ENCODE assay signal across 2 cellular contexts in the genomic region with DNA sequence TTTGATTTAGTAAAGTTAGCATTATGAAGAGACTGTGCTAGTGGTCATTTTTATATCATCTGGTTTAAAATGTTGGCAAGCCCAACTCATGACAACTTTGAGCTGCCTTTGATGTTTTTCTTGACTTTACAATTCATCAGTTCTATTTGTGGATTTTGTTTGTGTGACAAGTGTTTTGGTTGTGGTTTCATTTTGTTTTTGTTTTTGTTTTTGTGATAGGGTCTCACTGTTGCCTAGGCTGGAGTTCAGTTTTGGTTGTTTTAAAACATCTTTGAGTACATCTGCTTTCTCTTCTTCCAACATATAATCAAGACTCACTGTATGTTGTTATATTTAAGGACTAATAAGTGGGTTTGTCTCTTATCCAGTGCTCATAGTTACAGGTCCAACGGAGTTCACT.
TF ChIP-seq lines count a peak whose summit lies in the region.

No MANE protein-coding gene starts in this region.

TF ChIP-seq in A549, 52 proteins besides CTCF, POLR2A, EP300 and RAD21:
- TF ChIP-seq, protein P1, sequence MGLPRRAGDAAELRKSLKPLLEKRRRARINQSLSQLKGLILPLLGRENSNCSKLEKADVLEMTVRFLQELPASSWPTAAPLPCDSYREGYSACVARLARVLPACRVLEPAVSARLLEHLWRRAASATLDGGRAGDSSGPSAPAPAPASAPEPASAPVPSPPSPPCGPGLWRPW (IDR thresholded peaks at IDR 0.05), result no peak
- TF ChIP-seq KDM1A (IDR thresholded peaks at IDR 0.05; ENCODE audit: low read depth) (no peak), HOXB13 (CRISPR knock-in tag; IDR thresholded peaks at IDR 0.05; ENCODE audit: low read depth) (no peak), ZSCAN20 (CRISPR knock-in tag; IDR thresholded peaks at IDR 0.05) (no peak), RFX5 (IDR thresholded peaks at IDR 0.05) (no peak), SMC3 (IDR thresholded peaks at IDR 0.05) (no peak), FOSB (CRISPR knock-in tag; IDR thresholded peaks at IDR 0.05) (no peak)
- TF ChIP-seq, protein P2, sequence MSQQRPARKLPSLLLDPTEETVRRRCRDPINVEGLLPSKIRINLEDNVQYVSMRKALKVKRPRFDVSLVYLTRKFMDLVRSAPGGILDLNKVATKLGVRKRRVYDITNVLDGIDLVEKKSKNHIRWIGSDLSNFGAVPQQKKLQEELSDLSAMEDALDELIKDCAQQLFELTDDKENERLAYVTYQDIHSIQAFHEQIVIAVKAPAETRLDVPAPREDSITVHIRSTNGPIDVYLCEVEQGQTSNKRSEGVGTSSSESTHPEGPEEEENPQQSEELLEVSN (IDR thresholded peaks at IDR 0.05; ENCODE audit: borderline replicate concordance, low read depth), result no peak

TF ChIP-seq in GM12878, 131 proteins besides CTCF, POLR2A, EP300 and RAD21:
- TF ChIP-seq HDGF (IDR thresholded peaks at IDR 0.05), result no peak
- no peak for TF ChIP-seq TCF12 (IDR thresholded peaks at IDR 0.05; ENCODE audit: low read depth, low read length)
- no peak for TF ChIP-seq JUND (IDR thresholded peaks at IDR 0.05; ENCODE audit: low read depth, low read length)
- no peak for TF ChIP-seq IKZF2 (IDR thresholded peaks at IDR 0.05)
- TF ChIP-seq BACH1 (IDR thresholded peaks at IDR 0.05; ENCODE audit: borderline replicate concordance), result no peak
- TF ChIP-seq ZZZ3 (IDR thresholded peaks at IDR 0.05; ENCODE audit: control insufficient read depth, insufficient read length, low read depth), result no peak
- no peak for TF ChIP-seq RUNX3 (IDR thresholded peaks at IDR 0.05; ENCODE audit: low read length)
- no peak for TF ChIP-seq SREBF2 (IDR thresholded peaks at IDR 0.05; ENCODE audit: low read length)
- TF ChIP-seq, protein P3, sequence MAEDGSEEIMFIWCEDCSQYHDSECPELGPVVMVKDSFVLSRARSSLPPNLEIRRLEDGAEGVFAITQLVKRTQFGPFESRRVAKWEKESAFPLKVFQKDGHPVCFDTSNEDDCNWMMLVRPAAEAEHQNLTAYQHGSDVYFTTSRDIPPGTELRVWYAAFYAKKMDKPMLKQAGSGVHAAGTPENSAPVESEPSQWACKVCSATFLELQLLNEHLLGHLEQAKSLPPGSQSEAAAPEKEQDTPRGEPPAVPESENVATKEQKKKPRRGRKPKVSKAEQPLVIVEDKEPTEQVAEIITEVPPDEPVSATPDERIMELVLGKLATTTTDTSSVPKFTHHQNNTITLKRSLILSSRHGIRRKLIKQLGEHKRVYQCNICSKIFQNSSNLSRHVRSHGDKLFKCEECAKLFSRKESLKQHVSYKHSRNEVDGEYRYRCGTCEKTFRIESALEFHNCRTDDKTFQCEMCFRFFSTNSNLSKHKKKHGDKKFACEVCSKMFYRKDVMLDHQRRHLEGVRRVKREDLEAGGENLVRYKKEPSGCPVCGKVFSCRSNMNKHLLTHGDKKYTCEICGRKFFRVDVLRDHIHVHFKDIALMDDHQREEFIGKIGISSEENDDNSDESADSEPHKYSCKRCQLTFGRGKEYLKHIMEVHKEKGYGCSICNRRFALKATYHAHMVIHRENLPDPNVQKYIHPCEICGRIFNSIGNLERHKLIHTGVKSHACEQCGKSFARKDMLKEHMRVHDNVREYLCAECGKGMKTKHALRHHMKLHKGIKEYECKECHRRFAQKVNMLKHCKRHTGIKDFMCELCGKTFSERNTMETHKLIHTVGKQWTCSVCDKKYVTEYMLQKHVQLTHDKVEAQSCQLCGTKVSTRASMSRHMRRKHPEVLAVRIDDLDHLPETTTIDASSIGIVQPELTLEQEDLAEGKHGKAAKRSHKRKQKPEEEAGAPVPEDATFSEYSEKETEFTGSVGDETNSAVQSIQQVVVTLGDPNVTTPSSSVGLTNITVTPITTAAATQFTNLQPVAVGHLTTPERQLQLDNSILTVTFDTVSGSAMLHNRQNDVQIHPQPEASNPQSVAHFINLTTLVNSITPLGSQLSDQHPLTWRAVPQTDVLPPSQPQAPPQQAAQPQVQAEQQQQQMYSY (CRISPR knock-in tag; IDR thresholded peaks at IDR 0.05), result no peak
- TF ChIP-seq, protein P4, sequence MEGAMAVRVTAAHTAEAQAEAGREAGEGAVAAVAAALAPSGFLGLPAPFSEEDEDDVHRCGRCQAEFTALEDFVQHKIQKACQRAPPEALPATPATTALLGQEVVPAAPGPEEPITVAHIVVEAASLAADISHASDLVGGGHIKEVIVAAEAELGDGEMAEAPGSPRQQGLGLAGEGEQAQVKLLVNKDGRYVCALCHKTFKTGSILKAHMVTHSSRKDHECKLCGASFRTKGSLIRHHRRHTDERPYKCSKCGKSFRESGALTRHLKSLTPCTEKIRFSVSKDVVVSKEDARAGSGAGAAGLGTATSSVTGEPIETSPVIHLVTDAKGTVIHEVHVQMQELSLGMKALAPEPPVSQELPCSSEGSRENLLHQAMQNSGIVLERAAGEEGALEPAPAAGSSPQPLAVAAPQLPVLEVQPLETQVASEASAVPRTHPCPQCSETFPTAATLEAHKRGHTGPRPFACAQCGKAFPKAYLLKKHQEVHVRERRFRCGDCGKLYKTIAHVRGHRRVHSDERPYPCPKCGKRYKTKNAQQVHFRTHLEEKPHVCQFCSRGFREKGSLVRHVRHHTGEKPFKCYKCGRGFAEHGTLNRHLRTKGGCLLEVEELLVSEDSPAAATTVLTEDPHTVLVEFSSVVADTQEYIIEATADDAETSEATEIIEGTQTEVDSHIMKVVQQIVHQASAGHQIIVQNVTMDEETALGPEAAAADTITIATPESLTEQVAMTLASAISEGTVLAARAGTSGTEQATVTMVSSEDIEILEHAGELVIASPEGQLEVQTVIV (IDR thresholded peaks at IDR 0.05; ENCODE audit: borderline replicate concordance, partially characterized antibody), result no peak
- no peak for TF ChIP-seq HDAC6 (IDR thresholded peaks at IDR 0.05; ENCODE audit: unreplicated experiment)
- no peak for TF ChIP-seq FOS (IDR thresholded peaks at IDR 0.05; ENCODE audit: borderline replicate concordance, extremely low read depth, insufficient read length)
